In genomic region chr2:82007051-82007664, GRCh38 we compare ENCODE assay signal across 1 cellular context.
TF ChIP-seq lines count a peak whose summit lies in the region.

No MANE protein-coding gene starts in this region.

TF ChIP-seq in HepG2, 621 proteins besides CTCF, POLR2A, EP300 and RAD21 (continued from another document):
- TF ChIP-seq NBN (conservative IDR thresholded peaks at IDR 0.05): no peak
- peak; percentile 74; the same call in 1 of the 2 replicates for TF ChIP-seq MAFF (IDR thresholded peaks at IDR 0.05; ENCODE audit: low read depth, low read length)
